15 cellular contexts compared by ENCODE assay signal in genomic region chr1:12046749-12047119, GRCh38. TPM values are rescaled to one million over a fixed set of nuclear protein-coding genes. Genes with fewer than 3 reads are reported as not detected.
"Had no signal": no experiment of that assay in that cellular context is flagged by ENCODE, and none has a peak within 500 bp of the region (broad histone marks: within the 10 kb centered on the region; RNA-seq: fewer than 3 reads in every experiment).

No MANE protein-coding gene starts in this region.

- DNase-seq: endodermal cell, erythroblast, kidney, left ventricle myocardium inferior, nephron progenitor cell, ovary had no signal

- FAIRE-seq: kidney had no signal

- H3K27ac ChIP-seq: hepatocyte, left ventricle myocardium inferior, ovary had no signal

- H3K36me3 ChIP-seq: left ventricle myocardium inferior, ovary had no signal

- H3K9me3 ChIP-seq: left ventricle myocardium inferior, ovary had no signal

- H3K4me3 Mint-ChIP-seq: activated CD8-positive, alpha-beta memory T cell treated with anti-CD3 and anti-CD28 coated beads, Interleukin-2, amount 10 ng/mL, durations not matched to agents 7 days and 5 days; activated naive CD8-positive, alpha-beta T cell; activated T-cell treated with anti-CD3 and anti-CD28 coated beads, Interleukin-2, amount 50 U/mL, for 24 hours; endodermal cell; nephron progenitor cell; stimulated activated naive CD8-positive, alpha-beta T cell treated with anti-CD3 and anti-CD28 coated beads, Interleukin-15, Interleukin-2, amounts not matched to agents 100 ng/mL and 50 ng/mL, for 24 hours had no signal

- H3K36me3 Mint-ChIP-seq: activated CD8-positive, alpha-beta memory T cell treated with anti-CD3 and anti-CD28 coated beads, Interleukin-2, amount 10 ng/mL, durations not matched to agents 7 days and 5 days; activated naive CD8-positive, alpha-beta T cell; memory B cell had no signal

- H3K27me3 Mint-ChIP-seq: activated naive CD8-positive, alpha-beta T cell; memory B cell had no signal

- H2AFZ ChIP-seq: hepatocyte had no signal

- H3K27me3 ChIP-seq: hepatocyte, ovary had no signal

- H3K9me3 Mint-ChIP-seq: activated T-cell treated with anti-CD3 and anti-CD28 coated beads, Interleukin-2, amount 50 U/mL, for 24 hours; memory B cell; stimulated activated naive CD8-positive, alpha-beta T cell treated with anti-CD3 and anti-CD28 coated beads, Interleukin-15, Interleukin-2, amounts not matched to agents 100 ng/mL and 50 ng/mL, for 24 hours had no signal

- H3K27ac Mint-ChIP-seq: activated CD8-positive, alpha-beta memory T cell treated with anti-CD3 and anti-CD28 coated beads, Interleukin-2, amount 10 ng/mL, durations not matched to agents 7 days and 5 days; activated naive CD8-positive, alpha-beta T cell; activated T-cell treated with anti-CD3 and anti-CD28 coated beads, Interleukin-2, amount 50 U/mL, for 24 hours; endodermal cell; memory B cell; nephron progenitor cell; stimulated activated naive CD8-positive, alpha-beta T cell treated with anti-CD3 and anti-CD28 coated beads, Interleukin-15, Interleukin-2, amounts not matched to agents 100 ng/mL and 50 ng/mL, for 24 hours had no signal

- H3K4me2 ChIP-seq: hepatocyte had no signal

- H3K79me2 ChIP-seq: hepatocyte had no signal

- H3K4me3 ChIP-seq: hepatocyte, left ventricle myocardium inferior, ovary had no signal

RNA-seq across cellular contexts. Expression of gene TNFRSF8, which starts 16.4 kb away (rescaled TPM):
- total RNA-seq: chondrocyte, dermis microvascular lymphatic vessel endothelial cell, hepatocyte, temporal lobe had no signal
- polyA plus RNA-seq: hepatocyte had no signal
